In the genomic region with DNA sequence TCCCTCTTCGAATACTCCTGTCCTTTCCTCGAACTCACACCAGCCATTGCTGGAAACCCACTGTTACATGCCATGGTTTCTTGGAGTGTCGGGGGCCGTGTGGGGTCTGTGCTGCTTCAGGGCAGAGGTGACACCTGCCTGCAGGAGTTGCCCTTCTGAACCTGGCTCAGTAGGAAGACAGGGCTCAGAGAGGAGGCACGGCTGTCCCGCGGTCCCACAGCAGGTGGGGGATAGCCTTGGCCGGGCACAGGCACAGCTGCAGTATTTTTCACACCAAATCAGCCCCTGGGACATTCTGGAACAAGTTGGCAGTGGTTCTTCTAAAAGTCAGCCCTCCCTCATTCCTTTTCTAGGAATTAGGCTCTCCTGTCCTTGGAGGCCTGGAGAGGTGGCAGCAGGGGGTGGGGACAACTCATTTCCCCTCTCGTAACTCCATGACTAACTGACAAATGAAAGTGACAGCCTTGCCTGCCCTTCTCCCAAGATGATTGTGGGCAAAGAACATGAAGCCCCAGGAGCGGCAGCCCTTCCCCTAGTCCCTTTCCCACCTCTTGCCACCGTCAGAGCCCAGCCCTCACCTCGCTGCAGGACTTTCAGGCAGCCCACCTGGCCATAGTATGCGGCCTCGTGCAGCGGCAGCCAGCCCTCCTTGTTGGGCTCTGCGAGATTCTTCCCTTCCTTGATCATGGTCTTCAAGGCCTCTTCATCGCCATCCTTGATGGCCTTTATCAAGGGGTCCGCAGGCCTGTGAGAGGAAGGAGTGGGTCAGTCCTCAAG, we compare ENCODE assay signal across 16 cellular contexts. TPM values are rescaled to one million over a fixed set of nuclear protein-coding genes. Genes with fewer than 3 reads are reported as not detected.
DNase-seq lines count a peak whose midpoint lies in the region; ATAC-seq, FAIRE-seq and TF ChIP-seq lines count a peak whose summit lies in the region.
"Had no signal": no experiment of that assay in that cellular context is flagged by ENCODE, and none has a peak within 500 bp of the region (broad histone marks: within the 10 kb centered on the region; RNA-seq: fewer than 3 reads in every experiment).

No MANE protein-coding gene starts in this region.

- TF ChIP-seq POLR2A in GM19193 (IDR thresholded peaks at IDR 0.05; ENCODE audit: extremely low read depth, insufficient read depth, insufficient read length) = peak; percentile 20

- no peak overlapping the region for H3K4me3 ChIP-seq in hepatocyte

- H3K4me3 Mint-ChIP-seq in activated T-helper 2 cell treated with anti-CD3 and anti-CD28 coated beads, Interferon-gamma antibody, Interleukin-2, Interleukin-4, amounts not matched to agents 10 μg/mL and 5 μg/mL and 100 μg/mL, durations not matched to agents 14 hours and 24 hours and 36 hours (ENCODE audit: low read depth) = peak overlapping the region; percentile 83
- no peak overlapping the region for H3K4me3 Mint-ChIP-seq in natural killer cell

- H4K20me1 ChIP-seq in hepatocyte (ENCODE audit: insufficient read depth, poor library complexity, severe bottlenecking) = no peaks in the 10 kb centered on the region

- peaks cover 75% of the 10 kb centered on the region for H3K4me1 Mint-ChIP-seq in activated T-helper 2 cell treated with anti-CD3 and anti-CD28 coated beads, Interferon-gamma antibody, Interleukin-2, Interleukin-4, amounts not matched to agents 10 μg/mL and 5 μg/mL and 100 μg/mL, durations not matched to agents 14 hours and 24 hours and 36 hours (ENCODE audit: low read depth)
- peaks cover 45 to 59% of the 10 kb centered on the region in 2 donors for H3K4me1 Mint-ChIP-seq in natural killer cell

- no peaks in the 10 kb centered on the region for H3K9me2 ChIP-seq in hepatocyte (replicated peaks; ENCODE audit: insufficient read depth)

- no peaks in the 10 kb centered on the region for H3K27me3 ChIP-seq in hepatocyte

- 86% methylated on average over 18 of the region's 18 CpGs for WGBS in hepatocyte (ENCODE audit: low lambda C conversion rate, missing lambda C conversion rate)

- FAIRE-seq in D721Med (lab: Jason Lieb, UNC) = no peak
- FAIRE-seq: colon, kidney, RCC 7860 had no signal

- H3K27me3 Mint-ChIP-seq in activated T-helper 2 cell treated with anti-CD3 and anti-CD28 coated beads, Interferon-gamma antibody, Interleukin-2, Interleukin-4, amounts not matched to agents 10 μg/mL and 5 μg/mL and 100 μg/mL, durations not matched to agents 14 hours and 24 hours and 36 hours (ENCODE audit: low read depth) = no peaks in the 10 kb centered on the region
- H3K27me3 Mint-ChIP-seq in natural killer cell (ENCODE audit: low read depth in 2 of 2) = no peaks in the 10 kb centered on the region

- H3K9me3 Mint-ChIP-seq in activated T-helper 2 cell treated with anti-CD3 and anti-CD28 coated beads, Interferon-gamma antibody, Interleukin-2, Interleukin-4, amounts not matched to agents 10 μg/mL and 5 μg/mL and 100 μg/mL, durations not matched to agents 14 hours and 24 hours and 36 hours = no peaks in the 10 kb centered on the region
- H3K9me3 Mint-ChIP-seq in natural killer cell = no peaks in the 10 kb centered on the region

- ATAC-seq in natural killer cell = no peak

- no peaks in the 10 kb centered on the region for H3K9me3 ChIP-seq in hepatocyte (ENCODE audit: low read depth)

- H3K27ac ChIP-seq in hepatocyte = no peak overlapping the region
- H3K27ac ChIP-seq: KMS-11 had no signal

- intact Hi-C loops in activated T-helper 2 cell treated with anti-CD3 and anti-CD28 coated beads, Interferon-gamma antibody, Interleukin-2, Interleukin-4, amounts not matched to agents 10 μg/mL and 5 μg/mL and 100 μg/mL, durations not matched to agents 14 hours and 24 hours and 36 hours (cut with micrococcal nuclease) = no loop called here
- intact Hi-C loops in natural killer cell (cut with micrococcal nuclease) = loop anchor here (2.0 kb wide), 1 partner anchor 17 kb away; no protein-coding TSS in a partner anchor

- peak; percentile 26 for DNase-seq in CD1c-positive myeloid dendritic cell (ENCODE audit: extremely low spot score)
- DNase-seq in activated T-helper 2 cell treated with anti-CD3 and anti-CD28 coated beads, Interferon-gamma antibody, Interleukin-2, Interleukin-4, amounts not matched to agents 10 μg/mL and 5 μg/mL and 100 μg/mL, durations not matched to agents 14 hours and 24 hours and 36 hours (ENCODE audit: low spot score) = no peak
- DNase-seq in natural killer cell = no peak
- DNase-seq in D721Med (ENCODE audit: insufficient read length, low spot score) = no peak
- no peak for DNase-seq in NCI-H526 treated with DMSO at 0.1 percent for 48 hours (lab: John Stamatoyannopoulos, UW)
- no peak for DNase-seq in NCI-H1105 (lab: John Stamatoyannopoulos, UW)
- DNase-seq in hepatocyte (ENCODE audit: low spot score) = no peak
- DNase-seq: GOT3; kidney; NCI-H2171 treated with DMSO at 0.1 percent for 48 hours; occipital lobe; stimulated activated naive CD4-positive, alpha-beta T cell had no signal

- H3K27ac Mint-ChIP-seq in activated T-helper 2 cell treated with anti-CD3 and anti-CD28 coated beads, Interferon-gamma antibody, Interleukin-2, Interleukin-4, amounts not matched to agents 10 μg/mL and 5 μg/mL and 100 μg/mL, durations not matched to agents 14 hours and 24 hours and 36 hours = peak overlapping the region; percentile 100
- H3K27ac Mint-ChIP-seq in natural killer cell = peak overlapping the region; percentile 95 to 97

- TF ChIP-seq CTCF in natural killer cell (IDR thresholded peaks at IDR 0.05) (no peak), D721Med (IDR thresholded peaks at IDR 0.05; ENCODE audit: insufficient read depth, missing control alignments) (no peak), hepatocyte (IDR thresholded peaks at IDR 0.05; ENCODE audit: poor library complexity) (no peak)

- no peaks in the 10 kb centered on the region for H3K36me3 ChIP-seq in hepatocyte (replicated peaks; ENCODE audit: insufficient read depth, low read depth)

- H3K4me1 ChIP-seq in hepatocyte (ENCODE audit: insufficient read depth) = peaks cover 6% of the 10 kb centered on the region

- no peak overlapping the region for H2AFZ ChIP-seq in hepatocyte

- no peaks in the 10 kb centered on the region for H3K79me2 ChIP-seq in hepatocyte

- H3K36me3 Mint-ChIP-seq in activated T-helper 2 cell treated with anti-CD3 and anti-CD28 coated beads, Interferon-gamma antibody, Interleukin-2, Interleukin-4, amounts not matched to agents 10 μg/mL and 5 μg/mL and 100 μg/mL, durations not matched to agents 14 hours and 24 hours and 36 hours (ENCODE audit: low read depth) = peaks cover 80% of the 10 kb centered on the region
- no peaks in the 10 kb centered on the region for H3K36me3 Mint-ChIP-seq in natural killer cell

- no peak overlapping the region for H3K4me2 ChIP-seq in hepatocyte
- H3K4me2 ChIP-seq: KMS-11 had no signal

RNA-seq across cellular contexts. Expression of a gene that starts 22.4 kb away (rescaled TPM):
- total RNA-seq in activated T-helper 2 cell treated with anti-CD3 and anti-CD28 coated beads, Interferon-gamma antibody, Interleukin-2, Interleukin-4, amounts not matched to agents 10 μg/mL and 5 μg/mL and 100 μg/mL, durations not matched to agents 14 hours and 24 hours and 36 hours = 19.8 TPM in 2 replicates
- total RNA-seq in natural killer cell (1 to 10 TPM; 3.7 to 7.2 (median 4.8) TPM), hepatocyte (0.53 and 1.8 TPM in 2 replicates)
- polyA plus RNA-seq in hepatocyte = 0.27 and 0.32 TPM in 2 replicates
- total RNA-seq: occipital lobe had no signal

RNA-seq across cellular contexts. Expression of a gene that starts 26.8 kb away (rescaled TPM):
- total RNA-seq in activated T-helper 2 cell treated with anti-CD3 and anti-CD28 coated beads, Interferon-gamma antibody, Interleukin-2, Interleukin-4, amounts not matched to agents 10 μg/mL and 5 μg/mL and 100 μg/mL, durations not matched to agents 14 hours and 24 hours and 36 hours = not detected in 2 replicates
- total RNA-seq in natural killer cell (not detected), hepatocyte (not detected in 2 replicates)
- polyA plus RNA-seq in hepatocyte = 0.90 TPM in 1 of 2 replicates, not detected in the other
- total RNA-seq: kidney had no signal

RNA-seq across cellular contexts. Expression of a gene that starts 43.2 kb away (rescaled TPM):
- 0.11 TPM in 1 of 2 replicates, not detected in the other for total RNA-seq in activated T-helper 2 cell treated with anti-CD3 and anti-CD28 coated beads, Interferon-gamma antibody, Interleukin-2, Interleukin-4, amounts not matched to agents 10 μg/mL and 5 μg/mL and 100 μg/mL, durations not matched to agents 14 hours and 24 hours and 36 hours
- total RNA-seq in natural killer cell (not detected), hepatocyte (not detected in 2 replicates)
- polyA plus RNA-seq in hepatocyte = not detected in 2 replicates
- total RNA-seq: kidney, occipital lobe had no signal
